In the genomic region with DNA sequence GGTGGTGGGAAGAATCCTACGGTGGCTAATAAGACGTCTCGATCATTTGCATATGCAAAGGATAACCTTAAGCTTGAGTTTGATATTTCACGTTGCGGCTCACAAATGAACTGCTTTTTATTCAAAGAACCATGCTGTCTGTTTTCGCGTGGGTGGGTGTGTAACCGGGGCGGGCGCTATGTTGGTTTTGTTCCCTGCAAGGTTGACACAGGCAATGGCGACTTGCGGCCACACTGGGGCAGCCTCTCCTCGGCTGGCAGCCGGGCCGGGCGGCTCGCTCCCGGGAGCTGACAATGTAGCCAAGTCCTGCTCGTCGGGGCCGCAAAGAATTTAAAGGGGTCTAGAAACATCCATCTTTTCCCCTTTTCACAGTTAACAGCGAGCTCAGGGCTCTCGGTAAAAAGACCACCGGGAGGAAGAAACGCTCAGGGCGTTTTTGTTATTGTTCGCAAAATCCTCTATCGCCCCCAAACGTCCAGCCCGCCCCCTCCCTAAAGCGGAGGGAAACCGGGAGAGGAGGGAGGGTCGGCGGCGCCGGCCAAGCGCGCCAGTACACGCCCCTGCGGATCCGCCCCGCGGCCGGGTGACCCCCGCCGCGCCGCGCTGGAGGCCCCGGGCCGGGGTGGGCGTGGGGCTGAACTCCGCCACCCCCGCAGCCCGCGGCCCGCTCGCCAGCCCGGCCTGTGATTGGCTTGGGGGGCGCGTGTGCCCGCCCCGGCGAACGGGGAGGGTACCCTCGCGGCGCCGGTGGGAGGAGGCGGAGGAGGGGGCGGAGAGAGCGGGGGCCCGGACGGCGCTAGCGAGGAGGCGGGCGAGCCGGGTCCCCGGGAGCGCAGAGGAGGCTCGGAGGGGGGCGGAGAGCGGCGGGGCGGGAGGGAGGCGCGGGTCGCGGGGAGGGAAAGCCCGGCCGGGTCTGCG, we compare ENCODE assay signal across 8 cellular contexts. TPM values are rescaled to one million over a fixed set of nuclear protein-coding genes. Genes with fewer than 3 reads are reported as not detected.
A peak's percentile ranks its signal among the peaks of the same experiment; 100 is the strongest.
DNase-seq lines count a peak whose midpoint lies in the region; ATAC-seq and TF ChIP-seq lines count a peak whose summit lies in the region.

Gene NEDD4L (plus strand): TSS at position 775 of the 918 bp plus-strand sequence. CDS start 435 bp downstream, outside the sequence.

- H3K27me3 Mint-ChIP-seq in endodermal cell (ENCODE audit: insufficient read depth), result peaks cover 13% of the 10 kb centered on the region

- H3K9me3 Mint-ChIP-seq in endodermal cell, result no peaks in the 10 kb centered on the region

- H3K9me3 ChIP-seq in endodermal cell (ENCODE audit: control insufficient read depth, low read length), result no peaks in the 10 kb centered on the region
- no peaks in the 10 kb centered on the region for H3K9me3 ChIP-seq in mesodermal cell (ENCODE audit: control insufficient read depth, low read length)

- H3K4me3 ChIP-seq in endodermal cell (ENCODE audit: low read length), result peak within 1 kb of the TSS; percentile 90
- peak within 1 kb of the TSS; percentile 76 for H3K4me3 ChIP-seq in mesodermal cell (ENCODE audit: extremely low read depth, insufficient read depth, low read length, poor library complexity, severe bottlenecking)

- H3K36me3 ChIP-seq in endodermal cell (ENCODE audit: control insufficient read depth, insufficient read depth, low read length), result no peaks in the 10 kb centered on the region
- H3K36me3 ChIP-seq in mesodermal cell (ENCODE audit: control insufficient read depth, insufficient read depth, low read length), result no peaks in the 10 kb centered on the region

- H3K27me3 ChIP-seq in endodermal cell (ENCODE audit: control insufficient read depth, insufficient read depth, low read length, poor library complexity, severe bottlenecking), result peaks cover 5% of the 10 kb centered on the region

- DNase-seq in CMK (ENCODE audit: low read depth), result peak; percentile 51
- DNase-seq in HPDE6-E6E7 (ENCODE audit: extremely low spot score), result peak; percentile 80
- DNase-seq in NOMO-1 (lab: John Stamatoyannopoulos, UW; ENCODE audit: unreplicated experiment in 2 of 2), result peak; percentile 84 to 86
- DNase-seq in activated CD8-positive, alpha-beta memory T cell treated with anti-CD3 and anti-CD28 coated beads, Interleukin-2, amount 50 U/mL, for 1 hour (ENCODE audit: extremely low read depth), result peak; percentile 49
- peak; percentile 94 for DNase-seq in endodermal cell
- DNase-seq in stimulated activated CD8-positive, alpha-beta memory T cell treated with anti-CD3 and anti-CD28 coated beads, Interleukin-15, amount 100 ng/mL, for 1 hour (ENCODE audit: low read depth), result peak; percentile 44

- TF ChIP-seq CTCF in endodermal cell (conservative IDR thresholded peaks at IDR 0.05), result peak; percentile 96

- H3K27ac ChIP-seq in endodermal cell (ENCODE audit: low read depth, low read length), result peak within 1 kb of the TSS; percentile 91
- H3K27ac ChIP-seq in mesodermal cell (ENCODE audit: low read depth, low read length, severe bottlenecking), result peak within 1 kb of the TSS; percentile 80

- peak within 1 kb of the TSS; percentile 98 for H3K4me3 Mint-ChIP-seq in endodermal cell

- peak; percentile 66 for ATAC-seq in GM19468 (IDR thresholded peaks at IDR 0.05; ENCODE audit: extremely low read depth, unreplicated experiment)

- peak within 1 kb of the TSS; percentile 99 for H3K27ac Mint-ChIP-seq in endodermal cell

- H3K9ac ChIP-seq in endodermal cell (ENCODE audit: extremely low read depth, low read length, poor library complexity, severe bottlenecking), result peak within 1 kb of the TSS; percentile 88

- 0 to 2% methylated on average over 7 to 91 of the region's 93 CpGs for WGBS in endodermal cell (ENCODE audit: insufficient coverage in 1 of 2, insufficient read length in 1 of 2), 2 experiments
- 0 to 1% methylated on average over 16 to 50 of the region's 93 CpGs for WGBS in mesodermal cell (ENCODE audit: insufficient coverage in 2 of 2), 2 experiments

- H3K4me1 ChIP-seq in endodermal cell (ENCODE audit: control insufficient read depth, insufficient read depth, low read length), result peaks cover 8% of the 10 kb centered on the region
- H3K4me1 ChIP-seq in mesodermal cell (ENCODE audit: control insufficient read depth, insufficient read depth, low read length, poor library complexity, severe bottlenecking), result peaks cover 14% of the 10 kb centered on the region

- H3K4me1 Mint-ChIP-seq in endodermal cell, result peaks cover 34% of the 10 kb centered on the region

- no peaks in the 10 kb centered on the region for H3K36me3 Mint-ChIP-seq in endodermal cell (ENCODE audit: low read depth)

RNA-seq across cellular contexts. Expression of gene NEDD4L, which starts in this region (rescaled TPM):
- 10 to 100 TPM; 70.5 to 75.3 TPM for total RNA-seq in endodermal cell
- 43.2 TPM for polyA plus RNA-seq in endodermal cell (2013, experiment 1 of 2)
- 35.7 TPM for polyA plus RNA-seq in endodermal cell (2013, experiment 2 of 2)
- polyA plus RNA-seq in mesodermal cell (2013, experiment 1 of 2), result 18.2 TPM
- 16.2 TPM for polyA plus RNA-seq in mesodermal cell (2013, experiment 2 of 2)

Comparison
In these comparisons a context has a peak if more than half of its experiments do, and no peak if none do; other contexts are left out.
1. Peak in every context shown above with its lines: DNase-seq, ATAC-seq, H3K4me3 ChIP-seq and H3K27ac ChIP-seq.
2. DNase-seq: peak in every context shown above with its lines; median percentile 94 in endodermal cell; 85 in NOMO-1; 80 in HPDE6-E6E7; 51 in CMK; 49 in activated CD8-positive, alpha-beta memory T cell treated with anti-CD3 and anti-CD28 coated beads, Interleukin-2, amount 50 U/mL, for 1 hour; 44 in stimulated activated CD8-positive, alpha-beta memory T cell treated with anti-CD3 and anti-CD28 coated beads, Interleukin-15, amount 100 ng/mL, for 1 hour.